ENCODE assay signal across 1 cellular context in the genomic region with DNA sequence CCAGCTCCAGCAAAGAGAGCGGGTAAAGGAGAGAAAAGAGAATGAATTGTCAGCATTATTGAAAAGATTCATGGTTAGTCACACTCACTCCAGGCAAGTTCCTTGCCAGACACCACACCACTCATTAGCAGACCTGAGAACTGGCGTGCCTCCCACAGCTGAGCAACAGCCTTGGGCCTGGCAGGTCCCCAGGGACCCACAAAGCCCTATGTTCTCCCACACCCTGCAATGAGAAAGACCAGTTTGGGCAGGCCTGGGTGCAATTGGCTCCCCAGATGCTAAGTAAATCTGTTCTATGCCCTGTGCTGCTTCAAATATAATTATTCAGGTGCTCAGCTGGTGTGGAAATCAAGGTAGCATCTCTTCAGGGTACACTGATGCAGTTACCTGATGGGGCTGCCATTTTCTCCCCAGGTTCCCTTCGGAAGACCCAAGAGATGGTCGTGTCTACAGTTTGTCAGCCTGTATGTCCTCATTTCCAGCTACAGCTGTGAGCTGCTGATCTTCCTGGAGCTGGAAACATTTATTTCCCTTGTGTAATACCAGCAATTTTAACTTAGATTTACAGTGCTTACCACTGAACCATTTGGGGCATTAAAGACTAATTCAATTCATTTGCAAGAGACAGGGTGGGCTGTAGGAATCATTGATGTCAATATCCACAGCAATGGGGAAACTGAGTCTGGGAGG.
A peak's percentile ranks its signal among the peaks of the same experiment; 100 is the strongest.
TF ChIP-seq lines count a peak whose summit lies in the region.

No MANE protein-coding gene starts in this region.

TF ChIP-seq in SK-N-SH, 30 proteins besides CTCF, POLR2A, EP300 and RAD21 (continued from another document):
- TF ChIP-seq, protein P1, sequence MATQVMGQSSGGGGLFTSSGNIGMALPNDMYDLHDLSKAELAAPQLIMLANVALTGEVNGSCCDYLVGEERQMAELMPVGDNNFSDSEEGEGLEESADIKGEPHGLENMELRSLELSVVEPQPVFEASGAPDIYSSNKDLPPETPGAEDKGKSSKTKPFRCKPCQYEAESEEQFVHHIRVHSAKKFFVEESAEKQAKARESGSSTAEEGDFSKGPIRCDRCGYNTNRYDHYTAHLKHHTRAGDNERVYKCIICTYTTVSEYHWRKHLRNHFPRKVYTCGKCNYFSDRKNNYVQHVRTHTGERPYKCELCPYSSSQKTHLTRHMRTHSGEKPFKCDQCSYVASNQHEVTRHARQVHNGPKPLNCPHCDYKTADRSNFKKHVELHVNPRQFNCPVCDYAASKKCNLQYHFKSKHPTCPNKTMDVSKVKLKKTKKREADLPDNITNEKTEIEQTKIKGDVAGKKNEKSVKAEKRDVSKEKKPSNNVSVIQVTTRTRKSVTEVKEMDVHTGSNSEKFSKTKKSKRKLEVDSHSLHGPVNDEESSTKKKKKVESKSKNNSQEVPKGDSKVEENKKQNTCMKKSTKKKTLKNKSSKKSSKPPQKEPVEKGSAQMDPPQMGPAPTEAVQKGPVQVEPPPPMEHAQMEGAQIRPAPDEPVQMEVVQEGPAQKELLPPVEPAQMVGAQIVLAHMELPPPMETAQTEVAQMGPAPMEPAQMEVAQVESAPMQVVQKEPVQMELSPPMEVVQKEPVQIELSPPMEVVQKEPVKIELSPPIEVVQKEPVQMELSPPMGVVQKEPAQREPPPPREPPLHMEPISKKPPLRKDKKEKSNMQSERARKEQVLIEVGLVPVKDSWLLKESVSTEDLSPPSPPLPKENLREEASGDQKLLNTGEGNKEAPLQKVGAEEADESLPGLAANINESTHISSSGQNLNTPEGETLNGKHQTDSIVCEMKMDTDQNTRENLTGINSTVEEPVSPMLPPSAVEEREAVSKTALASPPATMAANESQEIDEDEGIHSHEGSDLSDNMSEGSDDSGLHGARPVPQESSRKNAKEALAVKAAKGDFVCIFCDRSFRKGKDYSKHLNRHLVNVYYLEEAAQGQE (IDR thresholded peaks at IDR 0.05; ENCODE audit: low read depth, low read length): no peak
- TF ChIP-seq JUND (IDR thresholded peaks at IDR 0.05) (0 out of 2 replicates have a peak, but pooled peaks have one; percentile 28), POLR2AphosphoS5 (IDR thresholded peaks at IDR 0.05; ENCODE audit: low read depth, low read length) (no peak), SIN3A (IDR thresholded peaks at IDR 0.05; ENCODE audit: borderline replicate concordance, low read depth, low read length) (no peak), FOXJ3 (CRISPR knock-in tag; IDR thresholded peaks at IDR 0.05) (no peak), GATA2 (CRISPR knock-in tag; IDR thresholded peaks at IDR 0.05) (no peak), NRF1 (IDR thresholded peaks at IDR 0.05; ENCODE audit: low read depth, low read length) (no peak), EZH2phosphoT487 (IDR thresholded peaks at IDR 0.05; ENCODE audit: borderline replicate concordance, low read depth) (no peak), FOSL2 (IDR thresholded peaks at IDR 0.05; ENCODE audit: borderline replicate concordance, low read depth) (no peak), CHD2 (IDR thresholded peaks at IDR 0.05; ENCODE audit: low read length, partially characterized antibody) (no peak), ELF1 (IDR thresholded peaks at IDR 0.05) (no peak), TEAD4 (IDR thresholded peaks at IDR 0.05; ENCODE audit: borderline replicate concordance, insufficient read depth) (no peak), TAF1 (IDR thresholded peaks at IDR 0.05; ENCODE audit: borderline replicate concordance, low read depth, low read length) (no peak)
- TF ChIP-seq, protein P2, sequence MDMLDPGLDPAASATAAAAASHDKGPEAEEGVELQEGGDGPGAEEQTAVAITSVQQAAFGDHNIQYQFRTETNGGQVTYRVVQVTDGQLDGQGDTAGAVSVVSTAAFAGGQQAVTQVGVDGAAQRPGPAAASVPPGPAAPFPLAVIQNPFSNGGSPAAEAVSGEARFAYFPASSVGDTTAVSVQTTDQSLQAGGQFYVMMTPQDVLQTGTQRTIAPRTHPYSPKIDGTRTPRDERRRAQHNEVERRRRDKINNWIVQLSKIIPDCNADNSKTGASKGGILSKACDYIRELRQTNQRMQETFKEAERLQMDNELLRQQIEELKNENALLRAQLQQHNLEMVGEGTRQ (IDR thresholded peaks at IDR 0.05; ENCODE audit: borderline replicate concordance, low read depth, low read length): no peak
- TF ChIP-seq, protein P3, sequence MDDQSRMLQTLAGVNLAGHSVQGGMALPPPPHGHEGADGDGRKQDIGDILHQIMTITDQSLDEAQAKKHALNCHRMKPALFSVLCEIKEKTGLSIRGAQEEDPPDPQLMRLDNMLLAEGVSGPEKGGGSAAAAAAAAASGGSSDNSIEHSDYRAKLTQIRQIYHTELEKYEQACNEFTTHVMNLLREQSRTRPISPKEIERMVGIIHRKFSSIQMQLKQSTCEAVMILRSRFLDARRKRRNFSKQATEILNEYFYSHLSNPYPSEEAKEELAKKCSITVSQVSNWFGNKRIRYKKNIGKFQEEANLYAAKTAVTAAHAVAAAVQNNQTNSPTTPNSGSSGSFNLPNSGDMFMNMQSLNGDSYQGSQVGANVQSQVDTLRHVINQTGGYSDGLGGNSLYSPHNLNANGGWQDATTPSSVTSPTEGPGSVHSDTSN (IDR thresholded peaks at IDR 0.05): peak; percentile 48
- TF ChIP-seq, protein P4, sequence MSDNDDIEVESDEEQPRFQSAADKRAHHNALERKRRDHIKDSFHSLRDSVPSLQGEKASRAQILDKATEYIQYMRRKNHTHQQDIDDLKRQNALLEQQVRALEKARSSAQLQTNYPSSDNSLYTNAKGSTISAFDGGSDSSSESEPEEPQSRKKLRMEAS (IDR thresholded peaks at IDR 0.05; ENCODE audit: low read depth): 0 out of 2 replicates have a peak, but pooled peaks have one; percentile 14
- TF ChIP-seq, protein P5, sequence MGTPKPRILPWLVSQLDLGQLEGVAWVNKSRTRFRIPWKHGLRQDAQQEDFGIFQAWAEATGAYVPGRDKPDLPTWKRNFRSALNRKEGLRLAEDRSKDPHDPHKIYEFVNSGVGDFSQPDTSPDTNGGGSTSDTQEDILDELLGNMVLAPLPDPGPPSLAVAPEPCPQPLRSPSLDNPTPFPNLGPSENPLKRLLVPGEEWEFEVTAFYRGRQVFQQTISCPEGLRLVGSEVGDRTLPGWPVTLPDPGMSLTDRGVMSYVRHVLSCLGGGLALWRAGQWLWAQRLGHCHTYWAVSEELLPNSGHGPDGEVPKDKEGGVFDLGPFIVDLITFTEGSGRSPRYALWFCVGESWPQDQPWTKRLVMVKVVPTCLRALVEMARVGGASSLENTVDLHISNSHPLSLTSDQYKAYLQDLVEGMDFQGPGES (IDR thresholded peaks at IDR 0.05; ENCODE audit: low read depth, low read length): no peak
- TF ChIP-seq, protein P6, sequence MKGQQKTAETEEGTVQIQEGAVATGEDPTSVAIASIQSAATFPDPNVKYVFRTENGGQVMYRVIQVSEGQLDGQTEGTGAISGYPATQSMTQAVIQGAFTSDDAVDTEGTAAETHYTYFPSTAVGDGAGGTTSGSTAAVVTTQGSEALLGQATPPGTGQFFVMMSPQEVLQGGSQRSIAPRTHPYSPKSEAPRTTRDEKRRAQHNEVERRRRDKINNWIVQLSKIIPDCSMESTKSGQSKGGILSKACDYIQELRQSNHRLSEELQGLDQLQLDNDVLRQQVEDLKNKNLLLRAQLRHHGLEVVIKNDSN (IDR thresholded peaks at IDR 0.05; ENCODE audit: borderline replicate concordance, low read depth): no peak
